In genomic region chr2:229713371-229714079, GRCh38 we compare ENCODE assay signal across 8 cellular contexts. TPM values are rescaled to one million over a fixed set of nuclear protein-coding genes. Genes with fewer than 3 reads are reported as not detected.
DNase-seq lines count a peak whose midpoint lies in the region; ATAC-seq and TF ChIP-seq lines count a peak whose summit lies in the region.

No MANE protein-coding gene starts in this region.

- H3K27ac Mint-ChIP-seq in effector memory CD8-positive, alpha-beta T cell: no peak overlapping the region

- H3K36me3 ChIP-seq in mucosa of descending colon (ENCODE audit: low read depth): no peaks in the 10 kb centered on the region

- H3K4me3 Mint-ChIP-seq in effector memory CD8-positive, alpha-beta T cell: peak overlapping the region; percentile 27 to 60

- H3K27me3 Mint-ChIP-seq in effector memory CD8-positive, alpha-beta T cell: peaks cover 66 to 72% of the 10 kb centered on the region in 2 donors

- intact Hi-C loops in mucosa of descending colon (cut with DNase I, micrococcal nuclease): no loop called here

- no peak for ATAC-seq in effector memory CD8-positive, alpha-beta T cell (replicated peaks)
- peak; percentile 34 for ATAC-seq in mucosa of descending colon

- no peaks in the 10 kb centered on the region for H3K36me3 Mint-ChIP-seq in effector memory CD8-positive, alpha-beta T cell (ENCODE audit: insufficient read depth)

- peak; percentile 63 for DNase-seq in Daoy (ENCODE audit: low read depth)
- DNase-seq in HFF-Myc (ENCODE audit: extremely low read depth, low read depth): no peak
- DNase-seq in SHP77 (lab: John Stamatoyannopoulos, UW): peak; percentile 64 to 81
- DNase-seq in effector memory CD8-positive, alpha-beta T cell: no peak
- DNase-seq in mucosa of descending colon: peak in 1 of 3 donors; percentile 32
- DNase-seq in CD1c-positive myeloid dendritic cell (ENCODE audit: extremely low spot score): no peak
- no peak for DNase-seq in T-helper 1 cell
- DNase-seq in central memory CD4-positive, alpha-beta T cell: no peak

- peaks cover 15% of the 10 kb centered on the region for H3K4me1 ChIP-seq in mucosa of descending colon (ENCODE audit: low read depth)

- peak overlapping the region; percentile 39 for H3K4me3 ChIP-seq in HFF-Myc (replicated peaks; ENCODE audit: low read depth, low read length)
- H3K4me3 ChIP-seq in mucosa of descending colon: no peak overlapping the region

- peaks cover 4 to 11% of the 10 kb centered on the region in 2 donors for H3K4me1 Mint-ChIP-seq in effector memory CD8-positive, alpha-beta T cell (ENCODE audit: low read depth in 2 of 2)

- TF ChIP-seq CTCF in HFF-Myc (IDR thresholded peaks at IDR 0.05; ENCODE audit: low read depth, low read length, missing control alignments) (no peak), mucosa of descending colon (IDR thresholded peaks at IDR 0.05) (no peak)

- H3K9me3 ChIP-seq in mucosa of descending colon: no peaks in the 10 kb centered on the region

- no peaks in the 10 kb centered on the region for H3K9me3 Mint-ChIP-seq in effector memory CD8-positive, alpha-beta T cell

RNA-seq across cellular contexts. Expression of gene DNER, which starts 0.8 kb away (rescaled TPM):
- total RNA-seq in Daoy (2014; rRNA removed; shearing (Covaris generic)): 7.1 and 14.3 TPM in 2 replicates
- 1 to 10 TPM in 1 of 3 donors, under 1 TPM in 2; 0.55 to 8.4 (median 0.99) TPM for total RNA-seq in mucosa of descending colon

Comparison
In these comparisons a context has a peak if more than half of its experiments do, and no peak if none do; other contexts are left out.
1. DNase-seq: peak in Daoy (single experiment) and SHP77 (2 of 2); none in HFF-Myc (single experiment), effector memory CD8-positive, alpha-beta T cell (0 of 3), CD1c-positive myeloid dendritic cell (single experiment), T-helper 1 cell (0 of 5) and central memory CD4-positive, alpha-beta T cell (single experiment).